In genomic region chr5:116157902-116158301, GRCh38 we compare ENCODE assay signal across 19 cellular contexts.
"Had no signal": no experiment of that assay in that cellular context is flagged by ENCODE, and none has a peak within 500 bp of the region (broad histone marks: within the 10 kb centered on the region; RNA-seq: fewer than 3 reads in every experiment).

No MANE protein-coding gene starts in this region.

- H3K27ac ChIP-seq: SJSA1, SK-N-MC had no signal

- FAIRE-seq: RCC 7860 had no signal

- H3K9me3 ChIP-seq: SJSA1 had no signal

- DNase-seq: KBM-7, NCI-H1092 treated with DMSO at 0.1 percent for 48 hours, NCI-H1436, NCI-H187, NCI-H2029, NCI-H2081 treated with DMSO at 0.1 percent for 48 hours, NCI-H2171, NCI-H226, NCI-H446, NCI-H510A, NCI-H524 treated with DMSO at 0.1 percent for 48 hours, NCI-H69, NCI-H774, Right ventricle myocardium superior, RPMI8226, SIG-M5 had no signal

- H3K4me3 ChIP-seq: SJSA1, SK-N-MC had no signal

- H3K4me1 ChIP-seq: SJSA1 had no signal

- H3K27me3 ChIP-seq: SJSA1 had no signal

- H3K36me3 ChIP-seq: SJSA1 had no signal
